ENCODE assay signal across 1 cellular context in the genomic region with DNA sequence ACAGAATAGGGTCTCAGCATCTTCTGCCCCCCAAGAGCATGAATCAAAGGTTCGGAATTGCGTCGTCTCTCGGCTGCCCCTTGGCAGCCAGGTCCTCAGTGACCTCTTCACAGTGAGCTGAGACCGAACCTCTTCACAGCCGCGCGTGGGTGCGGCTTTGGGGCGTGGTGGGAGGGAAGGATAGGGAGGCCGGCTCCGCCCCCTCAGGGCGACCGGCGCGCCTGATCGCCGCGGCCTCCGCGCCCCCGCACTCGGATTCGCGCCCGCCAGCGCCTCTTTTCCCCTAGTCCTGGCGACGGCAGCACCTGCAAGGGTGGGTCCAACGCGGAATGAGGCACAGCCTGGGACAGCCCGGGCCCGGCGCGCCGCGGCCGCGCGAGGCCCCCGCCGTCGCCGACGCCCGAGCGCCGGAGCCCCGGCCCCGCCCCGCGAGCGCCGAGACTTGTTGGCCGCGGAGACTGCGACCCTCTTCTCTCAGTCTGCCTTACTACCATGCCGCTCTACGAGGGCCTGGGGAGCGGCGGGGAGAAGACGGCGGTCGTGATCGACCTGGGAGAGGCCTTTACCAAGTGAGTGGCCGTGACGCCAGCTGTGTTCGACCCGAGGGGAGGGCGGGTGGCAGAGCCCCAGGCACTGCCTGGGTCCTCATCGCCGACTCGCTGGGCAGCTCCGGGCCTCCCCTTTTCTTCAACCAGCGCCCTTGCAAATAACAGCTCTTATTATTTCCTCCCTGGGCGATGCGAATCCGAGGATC.
TF ChIP-seq lines count a peak whose summit lies in the region.

A gene (plus strand): TSS at position 424 of the 754 bp plus-strand sequence. CDS start 69 bp downstream, at position 493.

TF ChIP-seq in A549, 52 proteins besides CTCF, POLR2A, EP300 and RAD21 (continued from another document):
- TF ChIP-seq, protein P1, sequence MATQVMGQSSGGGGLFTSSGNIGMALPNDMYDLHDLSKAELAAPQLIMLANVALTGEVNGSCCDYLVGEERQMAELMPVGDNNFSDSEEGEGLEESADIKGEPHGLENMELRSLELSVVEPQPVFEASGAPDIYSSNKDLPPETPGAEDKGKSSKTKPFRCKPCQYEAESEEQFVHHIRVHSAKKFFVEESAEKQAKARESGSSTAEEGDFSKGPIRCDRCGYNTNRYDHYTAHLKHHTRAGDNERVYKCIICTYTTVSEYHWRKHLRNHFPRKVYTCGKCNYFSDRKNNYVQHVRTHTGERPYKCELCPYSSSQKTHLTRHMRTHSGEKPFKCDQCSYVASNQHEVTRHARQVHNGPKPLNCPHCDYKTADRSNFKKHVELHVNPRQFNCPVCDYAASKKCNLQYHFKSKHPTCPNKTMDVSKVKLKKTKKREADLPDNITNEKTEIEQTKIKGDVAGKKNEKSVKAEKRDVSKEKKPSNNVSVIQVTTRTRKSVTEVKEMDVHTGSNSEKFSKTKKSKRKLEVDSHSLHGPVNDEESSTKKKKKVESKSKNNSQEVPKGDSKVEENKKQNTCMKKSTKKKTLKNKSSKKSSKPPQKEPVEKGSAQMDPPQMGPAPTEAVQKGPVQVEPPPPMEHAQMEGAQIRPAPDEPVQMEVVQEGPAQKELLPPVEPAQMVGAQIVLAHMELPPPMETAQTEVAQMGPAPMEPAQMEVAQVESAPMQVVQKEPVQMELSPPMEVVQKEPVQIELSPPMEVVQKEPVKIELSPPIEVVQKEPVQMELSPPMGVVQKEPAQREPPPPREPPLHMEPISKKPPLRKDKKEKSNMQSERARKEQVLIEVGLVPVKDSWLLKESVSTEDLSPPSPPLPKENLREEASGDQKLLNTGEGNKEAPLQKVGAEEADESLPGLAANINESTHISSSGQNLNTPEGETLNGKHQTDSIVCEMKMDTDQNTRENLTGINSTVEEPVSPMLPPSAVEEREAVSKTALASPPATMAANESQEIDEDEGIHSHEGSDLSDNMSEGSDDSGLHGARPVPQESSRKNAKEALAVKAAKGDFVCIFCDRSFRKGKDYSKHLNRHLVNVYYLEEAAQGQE (IDR thresholded peaks at IDR 0.05), result no peak
- TF ChIP-seq, protein P2, sequence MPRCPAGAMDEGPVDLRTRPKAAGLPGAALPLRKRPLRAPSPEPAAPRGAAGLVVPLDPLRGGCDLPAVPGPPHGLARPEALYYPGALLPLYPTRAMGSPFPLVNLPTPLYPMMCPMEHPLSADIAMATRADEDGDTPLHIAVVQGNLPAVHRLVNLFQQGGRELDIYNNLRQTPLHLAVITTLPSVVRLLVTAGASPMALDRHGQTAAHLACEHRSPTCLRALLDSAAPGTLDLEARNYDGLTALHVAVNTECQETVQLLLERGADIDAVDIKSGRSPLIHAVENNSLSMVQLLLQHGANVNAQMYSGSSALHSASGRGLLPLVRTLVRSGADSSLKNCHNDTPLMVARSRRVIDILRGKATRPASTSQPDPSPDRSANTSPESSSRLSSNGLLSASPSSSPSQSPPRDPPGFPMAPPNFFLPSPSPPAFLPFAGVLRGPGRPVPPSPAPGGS (IDR thresholded peaks at IDR 0.05), result peak; percentile 89; the same call in 1 of the 3 replicates
- TF ChIP-seq NFE2L2 (conservative IDR thresholded peaks at IDR 0.05; ENCODE audit: low read length), result no peak
- TF ChIP-seq NR3C1 (IDR thresholded peaks at IDR 0.05), result no peak
- TF ChIP-seq RARB (CRISPR knock-in tag; IDR thresholded peaks at IDR 0.05), result no peak
- no peak for TF ChIP-seq CHD2 (IDR thresholded peaks at IDR 0.05; ENCODE audit: low read length, partially characterized antibody)
- TF ChIP-seq JUN (IDR thresholded peaks at IDR 0.05), result peak; percentile 73 to 94; a peak in 4 of 5 replicates
- no peak for TF ChIP-seq HOXB5 (CRISPR knock-in tag; IDR thresholded peaks at IDR 0.05)
- TF ChIP-seq HOXB13 (CRISPR knock-in tag; IDR thresholded peaks at IDR 0.05; ENCODE audit: low read depth), result no peak
